ENCODE assay signal across 26 cellular contexts in the genomic region with DNA sequence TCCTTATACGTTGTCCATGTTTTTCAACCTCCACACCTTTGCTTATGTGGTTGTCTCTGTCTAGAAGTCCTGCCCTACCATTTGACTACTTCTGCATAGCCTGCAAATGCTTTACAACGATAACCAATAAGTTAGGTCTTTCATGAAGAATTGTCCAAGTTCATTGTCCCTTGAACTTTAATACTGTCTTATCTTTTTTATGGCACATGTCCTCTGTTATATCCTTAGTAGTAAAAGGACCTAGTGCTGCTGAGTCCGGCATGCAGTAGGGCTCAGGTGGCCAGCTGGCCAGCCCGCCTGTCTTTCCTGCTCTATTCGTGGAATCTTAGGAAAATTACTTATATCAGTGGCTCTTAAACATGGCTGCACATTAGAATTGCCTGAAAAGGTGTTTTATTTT.
"Had no signal": no experiment of that assay in that cellular context is flagged by ENCODE, and none has a peak within 500 bp of the region (broad histone marks: within the 10 kb centered on the region; RNA-seq: fewer than 3 reads in every experiment).

No MANE protein-coding gene starts in this region.

- H2AFZ ChIP-seq: parathyroid adenoma had no signal

- H3K27me3 ChIP-seq: breast epithelium, heart left ventricle, left lung, sigmoid colon had no signal

- H3K27ac ChIP-seq: heart left ventricle, lower lobe of right lung, parathyroid adenoma, psoas muscle, thoracic aorta had no signal

- H3K9me3 Mint-ChIP-seq: activated CD4-positive, alpha-beta T cell treated with anti-CD3 and anti-CD28 coated beads, Interleukin-2, amount 10 ng/mL, durations not matched to agents 7 days and 5 days; activated CD8-positive, alpha-beta T cell treated with anti-CD3 and anti-CD28 coated beads for 36 hours; activated naive CD4-positive, alpha-beta T cell treated with anti-CD3 and anti-CD28 coated beads, Interleukin-2, amount 50 U/mL, for 72 hours; activated T-cell treated with anti-CD3 and anti-CD28 coated beads, Interleukin-2, amount 50 U/mL, for 4 hours; activated T-helper 2 cell treated with anti-CD3 and anti-CD28 coated beads, Interferon-gamma antibody, Interleukin-2, Interleukin-4, amounts not matched to agents 10 μg/mL and 5 μg/mL and 100 μg/mL, durations not matched to agents 14 hours and 24 hours and 36 hours; type B pancreatic cell had no signal

- H3K27me3 Mint-ChIP-seq: activated CD8-positive, alpha-beta T cell treated with anti-CD3 and anti-CD28 coated beads for 36 hours had no signal

- H3K9me3 ChIP-seq: breast epithelium, heart left ventricle, left lung, lower lobe of right lung, psoas muscle, sigmoid colon, thoracic aorta had no signal

- H3K9ac ChIP-seq: parathyroid adenoma had no signal

- H3K4me3 Mint-ChIP-seq: activated CD4-positive, alpha-beta T cell treated with anti-CD3 and anti-CD28 coated beads, Interleukin-2, amount 10 ng/mL, durations not matched to agents 7 days and 5 days; activated CD8-positive, alpha-beta T cell treated with anti-CD3 and anti-CD28 coated beads for 36 hours; activated T-cell treated with anti-CD3 and anti-CD28 coated beads, Interleukin-2, amount 50 U/mL, for 4 hours; type B pancreatic cell had no signal

- FAIRE-seq: endothelial cell of umbilical vein, TTC549 had no signal

- ATAC-seq: activated CD8-positive, alpha-beta T cell treated with anti-CD3 and anti-CD28 coated beads for 36 hours; activated naive CD4-positive, alpha-beta T cell treated with anti-CD3 and anti-CD28 coated beads, Interleukin-2, amount 50 U/mL, for 72 hours; activated T-cell treated with anti-CD3 and anti-CD28 coated beads, Interleukin-2, amount 50 U/mL, for 4 hours; heart left ventricle; psoas muscle had no signal

- H3K27ac Mint-ChIP-seq: activated CD4-positive, alpha-beta T cell treated with anti-CD3 and anti-CD28 coated beads, Interleukin-2, amount 10 ng/mL, durations not matched to agents 7 days and 5 days; activated CD8-positive, alpha-beta T cell treated with anti-CD3 and anti-CD28 coated beads for 36 hours; activated naive CD4-positive, alpha-beta T cell treated with anti-CD3 and anti-CD28 coated beads, Interleukin-2, amount 50 U/mL, for 72 hours; activated T-helper 2 cell treated with anti-CD3 and anti-CD28 coated beads, Interferon-gamma antibody, Interleukin-2, Interleukin-4, amounts not matched to agents 10 μg/mL and 5 μg/mL and 100 μg/mL, durations not matched to agents 14 hours and 24 hours and 36 hours; type B pancreatic cell had no signal

- H3K4me3 ChIP-seq: breast epithelium, heart left ventricle, left lung, lower lobe of right lung, psoas muscle, sigmoid colon, smooth muscle cell, thoracic aorta had no signal

- H3K36me3 ChIP-seq: breast epithelium, heart left ventricle, left lung, lower lobe of right lung, sigmoid colon, thoracic aorta had no signal

- H3K79me2 ChIP-seq: parathyroid adenoma had no signal

- H3K36me3 Mint-ChIP-seq: activated naive CD4-positive, alpha-beta T cell treated with anti-CD3 and anti-CD28 coated beads, Interleukin-2, amount 50 U/mL, for 72 hours; type B pancreatic cell had no signal

- H3K4me1 ChIP-seq: breast epithelium, psoas muscle had no signal

- DNase-seq: activated CD4-positive, alpha-beta T cell treated with anti-CD3 and anti-CD28 coated beads for 1 hour; activated CD4-positive, alpha-beta T cell treated with anti-CD3 and anti-CD28 coated beads, Interleukin-2, amount 10 ng/mL, durations not matched to agents 7 days and 5 days; activated CD8-positive, alpha-beta T cell treated with anti-CD3 and anti-CD28 coated beads for 36 hours; activated T-cell treated with anti-CD3 and anti-CD28 coated beads, Interleukin-2, amount 50 U/mL, for 4 hours; central memory CD4-positive, alpha-beta T cell; heart left ventricle; kidney glomerular epithelial cell; left lung; lower lobe of right lung; mesendoderm; nucleus accumbens; psoas muscle; sigmoid colon; stimulated activated CD4-positive, alpha-beta T cell treated with anti-CD3 and anti-CD28 coated beads, Interleukin-15, amount 100 ng/mL, for 24 hours; stimulated activated CD4-positive, alpha-beta T cell treated with anti-CD3 and anti-CD28 coated beads, Interleukin-2, amount 100 ng/mL, for 24 hours; stimulated activated naive CD4-positive, alpha-beta T cell treated with Interleukin-2 at 50 U/mL for 16 hours; T-helper 9 cell had no signal
